In genomic region chr12:28222959-28223662, GRCh38 we compare ENCODE assay signal across 12 cellular contexts. TPM values are rescaled to one million over a fixed set of nuclear protein-coding genes. Genes with fewer than 3 reads are reported as not detected.
DNase-seq lines count a peak whose midpoint lies in the region; ATAC-seq and TF ChIP-seq lines count a peak whose summit lies in the region.
"Had no signal": no experiment of that assay in that cellular context is flagged by ENCODE, and none has a peak within 500 bp of the region (broad histone marks: within the 10 kb centered on the region; RNA-seq: fewer than 3 reads in every experiment).

No MANE protein-coding gene starts in this region.

- POLR2A ChIA-PET in activated CD8-positive, alpha-beta T cell treated with anti-CD3 and anti-CD28 coated beads for 36 hours (lab: Charles Lee), result interaction anchor here (0.5 to 1.8 kb wide), 3 partner anchors 11 to 32 kb away, joined by 3 to 13 read pairs (median 4); partner anchors contain the start of gene CCDC91

- peaks cover 6% of the 10 kb centered on the region for H3K9me3 Mint-ChIP-seq in activated CD8-positive, alpha-beta T cell treated with anti-CD3 and anti-CD28 coated beads for 36 hours

- H3K36me3 Mint-ChIP-seq in activated CD8-positive, alpha-beta T cell treated with anti-CD3 and anti-CD28 coated beads for 36 hours (ENCODE audit: low read depth), result peaks cover 30% of the 10 kb centered on the region

- H3K27me3 ChIP-seq in GM06990 (replicated peaks; ENCODE audit: control insufficient read depth, insufficient read depth, low read length) (no peaks in the 10 kb centered on the region), MG63 (no peaks in the 10 kb centered on the region)
- H3K27me3 ChIP-seq: adrenal gland, heart left ventricle, stomach had no signal

- no peaks in the 10 kb centered on the region for H3K36me3 ChIP-seq in GM06990 (ENCODE audit: control insufficient read depth, insufficient read depth, low read length)
- no peaks in the 10 kb centered on the region for H3K36me3 ChIP-seq in MG63
- H3K36me3 ChIP-seq: adrenal gland, heart left ventricle, stomach had no signal

- peak overlapping the region; percentile 31 for H3K4me3 Mint-ChIP-seq in activated CD8-positive, alpha-beta T cell treated with anti-CD3 and anti-CD28 coated beads for 36 hours

- ATAC-seq in GM19395 (IDR thresholded peaks at IDR 0.05; ENCODE audit: unreplicated experiment) (peak; percentile 97), HG03045 (IDR thresholded peaks at IDR 0.05; ENCODE audit: unreplicated experiment) (peak; percentile 92)
- peak; percentile 90 for ATAC-seq in activated CD8-positive, alpha-beta T cell treated with anti-CD3 and anti-CD28 coated beads for 36 hours
- ATAC-seq: heart left ventricle had no signal

- DNase-seq in GM06990 (ENCODE audit: extremely low read depth, insufficient read length) (peak; percentile 18), MG63 (no peak), AG08395 (ENCODE audit: low spot score) (no peak), DMS153 treated with DMSO at 0.1 percent for 48 hours (lab: John Stamatoyannopoulos, UW; ENCODE audit: unreplicated experiment) (no peak)
- DNase-seq in activated CD8-positive, alpha-beta T cell treated with anti-CD3 and anti-CD28 coated beads for 36 hours, result peak; percentile 32
- no peak for DNase-seq in activated effector memory CD4-positive, alpha-beta T cell treated with anti-CD3 and anti-CD28 coated beads, Interleukin-2, amount 50 U/mL, for 16 hours
- DNase-seq: adrenal gland, heart left ventricle, SIG-M5, stomach had no signal

- peaks cover 9% of the 10 kb centered on the region for H3K9me3 ChIP-seq in MG63

- H3K4me1 Mint-ChIP-seq in activated CD8-positive, alpha-beta T cell treated with anti-CD3 and anti-CD28 coated beads for 36 hours (ENCODE audit: low read depth), result peaks cover 44% of the 10 kb centered on the region

- intact Hi-C loops in activated CD8-positive, alpha-beta T cell treated with anti-CD3 and anti-CD28 coated beads for 36 hours (cut with micrococcal nuclease), result loop anchor here (1.0 kb wide), 1 partner anchor 30 kb away; no protein-coding TSS in a partner anchor

- no peak for TF ChIP-seq CTCF in GM06990 (IDR thresholded peaks at IDR 0.05; ENCODE audit: insufficient read depth, low read length, poor library complexity, severe bottlenecking)
- TF ChIP-seq CTCF in activated CD8-positive, alpha-beta T cell treated with anti-CD3 and anti-CD28 coated beads for 36 hours (IDR thresholded peaks at IDR 0.05), result no peak

- H3K27ac Mint-ChIP-seq in activated CD8-positive, alpha-beta T cell treated with anti-CD3 and anti-CD28 coated beads for 36 hours, result peak overlapping the region; percentile 84

- H3K4me3 ChIP-seq in GM06990 (replicated peaks; ENCODE audit: low read depth, low read length) (no peak overlapping the region; the same call in 1 of the 2 replicates), MG63 (no peak overlapping the region)
- H3K4me3 ChIP-seq: adrenal gland, heart left ventricle, stomach had no signal

- H3K27me3 Mint-ChIP-seq in activated CD8-positive, alpha-beta T cell treated with anti-CD3 and anti-CD28 coated beads for 36 hours, result peaks cover 2% of the 10 kb centered on the region

- CTCF ChIA-PET in activated CD8-positive, alpha-beta T cell treated with anti-CD3 and anti-CD28 coated beads for 36 hours (lab: Charles Lee), result interaction anchor here (1.2 kb wide), 1 partner anchor 12 kb away, joined by 3 read pairs; no protein-coding TSS in a partner anchor

RNA-seq across cellular contexts. Expression of gene CCDC91, which starts 32.9 kb away (rescaled TPM):
- 10 to 100 TPM; 14.7 to 14.8 TPM for total RNA-seq in activated CD8-positive, alpha-beta T cell treated with anti-CD3 and anti-CD28 coated beads for 36 hours
- total RNA-seq in MG63 (2014; rRNA removed; shearing (Covaris generic); ENCODE audit: low replicate concordance), result 17.6 and 31.6 TPM in 2 replicates

Comparison
In these comparisons a context has a peak if more than half of its experiments do, and no peak if none do; other contexts are left out.
1. DNase-seq: peak in GM06990 (single experiment) and activated CD8-positive, alpha-beta T cell treated with anti-CD3 and anti-CD28 coated beads for 36 hours (single experiment); none in MG63 (single experiment), activated effector memory CD4-positive, alpha-beta T cell treated with anti-CD3 and anti-CD28 coated beads, Interleukin-2, amount 50 U/mL, for 16 hours (single experiment), AG08395 (single experiment) and DMS153 treated with DMSO at 0.1 percent for 48 hours (single experiment).
2. Peak in every context shown above with its lines, with median percentiles within 50 percentile points of each other: ATAC-seq.